Comparison of ENCODE assay signal across 1 cellular context in the genomic region with DNA sequence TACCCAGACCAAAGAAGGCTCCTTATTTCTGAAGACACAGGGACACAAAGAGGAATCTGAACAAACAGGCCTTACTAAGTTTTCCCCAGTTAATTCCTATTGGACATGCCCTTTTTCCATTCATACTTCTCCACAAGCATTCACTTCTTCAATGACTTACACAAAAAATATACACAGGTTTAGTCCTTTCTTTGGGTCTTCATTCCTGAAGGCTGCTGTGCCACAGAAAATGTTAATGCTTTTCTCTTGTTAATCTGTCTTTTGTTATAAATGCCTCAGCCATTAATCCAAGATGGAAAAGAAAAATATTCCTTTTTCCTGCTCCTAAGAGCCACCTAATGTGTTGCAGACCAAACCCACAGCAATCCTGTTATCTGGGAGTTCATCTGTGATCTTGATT.
TF ChIP-seq lines count a peak whose summit lies in the region.

No MANE protein-coding gene starts in this region.

TF ChIP-seq in GM23338, 12 proteins besides CTCF, POLR2A, EP300 and RAD21 (continued from another document):
- TF ChIP-seq, protein P1, sequence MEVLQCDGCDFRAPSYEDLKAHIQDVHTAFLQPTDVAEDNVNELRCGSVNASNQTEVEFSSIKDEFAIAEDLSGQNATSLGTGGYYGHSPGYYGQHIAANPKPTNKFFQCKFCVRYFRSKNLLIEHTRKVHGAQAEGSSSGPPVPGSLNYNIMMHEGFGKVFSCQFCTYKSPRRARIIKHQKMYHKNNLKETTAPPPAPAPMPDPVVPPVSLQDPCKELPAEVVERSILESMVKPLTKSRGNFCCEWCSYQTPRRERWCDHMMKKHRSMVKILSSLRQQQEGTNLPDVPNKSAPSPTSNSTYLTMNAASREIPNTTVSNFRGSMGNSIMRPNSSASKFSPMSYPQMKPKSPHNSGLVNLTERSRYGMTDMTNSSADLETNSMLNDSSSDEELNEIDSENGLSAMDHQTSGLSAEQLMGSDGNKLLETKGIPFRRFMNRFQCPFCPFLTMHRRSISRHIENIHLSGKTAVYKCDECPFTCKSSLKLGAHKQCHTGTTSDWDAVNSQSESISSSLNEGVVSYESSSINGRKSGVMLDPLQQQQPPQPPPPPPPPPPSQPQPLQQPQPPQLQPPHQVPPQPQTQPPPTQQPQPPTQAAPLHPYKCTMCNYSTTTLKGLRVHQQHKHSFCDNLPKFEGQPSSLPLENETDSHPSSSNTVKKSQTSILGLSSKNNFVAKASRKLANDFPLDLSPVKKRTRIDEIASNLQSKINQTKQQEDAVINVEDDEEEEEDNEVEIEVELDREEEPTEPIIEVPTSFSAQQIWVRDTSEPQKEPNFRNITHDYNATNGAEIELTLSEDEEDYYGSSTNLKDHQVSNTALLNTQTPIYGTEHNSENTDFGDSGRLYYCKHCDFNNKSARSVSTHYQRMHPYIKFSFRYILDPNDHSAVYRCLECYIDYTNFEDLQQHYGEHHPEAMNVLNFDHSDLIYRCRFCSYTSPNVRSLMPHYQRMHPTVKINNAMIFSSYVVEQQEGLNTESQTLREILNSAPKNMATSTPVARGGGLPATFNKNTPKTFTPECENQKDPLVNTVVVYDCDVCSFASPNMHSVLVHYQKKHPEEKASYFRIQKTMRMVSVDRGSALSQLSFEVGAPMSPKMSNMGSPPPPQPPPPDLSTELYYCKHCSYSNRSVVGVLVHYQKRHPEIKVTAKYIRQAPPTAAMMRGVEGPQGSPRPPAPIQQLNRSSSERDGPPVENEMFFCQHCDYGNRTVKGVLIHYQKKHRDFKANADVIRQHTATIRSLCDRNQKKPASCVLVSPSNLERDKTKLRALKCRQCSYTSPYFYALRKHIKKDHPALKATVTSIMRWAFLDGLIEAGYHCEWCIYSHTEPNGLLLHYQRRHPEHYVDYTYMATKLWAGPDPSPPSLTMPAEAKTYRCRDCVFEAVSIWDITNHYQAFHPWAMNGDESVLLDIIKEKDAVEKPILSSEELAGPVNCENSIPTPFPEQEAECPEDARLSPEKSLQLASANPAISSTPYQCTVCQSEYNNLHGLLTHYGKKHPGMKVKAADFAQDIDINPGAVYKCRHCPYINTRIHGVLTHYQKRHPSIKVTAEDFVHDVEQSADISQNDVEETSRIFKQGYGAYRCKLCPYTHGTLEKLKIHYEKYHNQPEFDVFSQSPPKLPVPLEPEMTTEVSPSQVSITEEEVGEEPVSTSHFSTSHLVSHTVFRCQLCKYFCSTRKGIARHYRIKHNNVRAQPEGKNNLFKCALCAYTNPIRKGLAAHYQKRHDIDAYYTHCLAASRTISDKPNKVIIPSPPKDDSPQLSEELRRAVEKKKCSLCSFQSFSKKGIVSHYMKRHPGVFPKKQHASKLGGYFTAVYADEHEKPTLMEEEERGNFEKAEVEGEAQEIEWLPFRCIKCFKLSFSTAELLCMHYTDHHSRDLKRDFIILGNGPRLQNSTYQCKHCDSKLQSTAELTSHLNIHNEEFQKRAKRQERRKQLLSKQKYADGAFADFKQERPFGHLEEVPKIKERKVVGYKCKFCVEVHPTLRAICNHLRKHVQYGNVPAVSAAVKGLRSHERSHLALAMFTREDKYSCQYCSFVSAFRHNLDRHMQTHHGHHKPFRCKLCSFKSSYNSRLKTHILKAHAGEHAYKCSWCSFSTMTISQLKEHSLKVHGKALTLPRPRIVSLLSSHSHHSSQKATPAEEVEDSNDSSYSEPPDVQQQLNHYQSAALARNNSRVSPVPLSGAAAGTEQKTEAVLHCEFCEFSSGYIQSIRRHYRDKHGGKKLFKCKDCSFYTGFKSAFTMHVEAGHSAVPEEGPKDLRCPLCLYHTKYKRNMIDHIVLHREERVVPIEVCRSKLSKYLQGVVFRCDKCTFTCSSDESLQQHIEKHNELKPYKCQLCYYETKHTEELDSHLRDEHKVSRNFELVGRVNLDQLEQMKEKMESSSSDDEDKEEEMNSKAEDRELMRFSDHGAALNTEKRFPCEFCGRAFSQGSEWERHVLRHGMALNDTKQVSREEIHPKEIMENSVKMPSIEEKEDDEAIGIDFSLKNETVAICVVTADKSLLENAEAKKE (CRISPR knock-in tag; IDR thresholded peaks at IDR 0.05), result no peak
- TF ChIP-seq POLR2AphosphoS5 (IDR thresholded peaks at IDR 0.05; ENCODE audit: low read depth) (no peak), ZNF331 (CRISPR knock-in tag; IDR thresholded peaks at IDR 0.05; ENCODE audit: low read depth) (no peak), EZH2phosphoT487 (IDR thresholded peaks at IDR 0.05; ENCODE audit: unreplicated experiment) (no peak), JUNB (IDR thresholded peaks at IDR 0.05; ENCODE audit: unreplicated experiment) (no peak), CREB1 (CRISPR knock-in tag; IDR thresholded peaks at IDR 0.05; ENCODE audit: low read depth) (no peak), EZH2 (IDR thresholded peaks at IDR 0.05; ENCODE audit: low read depth, unreplicated experiment) (no peak), NANOG (IDR thresholded peaks at IDR 0.05; ENCODE audit: borderline replicate concordance) (no peak)
- TF ChIP-seq, protein P2, sequence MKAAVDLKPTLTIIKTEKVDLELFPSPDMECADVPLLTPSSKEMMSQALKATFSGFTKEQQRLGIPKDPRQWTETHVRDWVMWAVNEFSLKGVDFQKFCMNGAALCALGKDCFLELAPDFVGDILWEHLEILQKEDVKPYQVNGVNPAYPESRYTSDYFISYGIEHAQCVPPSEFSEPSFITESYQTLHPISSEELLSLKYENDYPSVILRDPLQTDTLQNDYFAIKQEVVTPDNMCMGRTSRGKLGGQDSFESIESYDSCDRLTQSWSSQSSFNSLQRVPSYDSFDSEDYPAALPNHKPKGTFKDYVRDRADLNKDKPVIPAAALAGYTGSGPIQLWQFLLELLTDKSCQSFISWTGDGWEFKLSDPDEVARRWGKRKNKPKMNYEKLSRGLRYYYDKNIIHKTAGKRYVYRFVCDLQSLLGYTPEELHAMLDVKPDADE (IDR thresholded peaks at IDR 0.05), result no peak
- TF ChIP-seq, protein P3, sequence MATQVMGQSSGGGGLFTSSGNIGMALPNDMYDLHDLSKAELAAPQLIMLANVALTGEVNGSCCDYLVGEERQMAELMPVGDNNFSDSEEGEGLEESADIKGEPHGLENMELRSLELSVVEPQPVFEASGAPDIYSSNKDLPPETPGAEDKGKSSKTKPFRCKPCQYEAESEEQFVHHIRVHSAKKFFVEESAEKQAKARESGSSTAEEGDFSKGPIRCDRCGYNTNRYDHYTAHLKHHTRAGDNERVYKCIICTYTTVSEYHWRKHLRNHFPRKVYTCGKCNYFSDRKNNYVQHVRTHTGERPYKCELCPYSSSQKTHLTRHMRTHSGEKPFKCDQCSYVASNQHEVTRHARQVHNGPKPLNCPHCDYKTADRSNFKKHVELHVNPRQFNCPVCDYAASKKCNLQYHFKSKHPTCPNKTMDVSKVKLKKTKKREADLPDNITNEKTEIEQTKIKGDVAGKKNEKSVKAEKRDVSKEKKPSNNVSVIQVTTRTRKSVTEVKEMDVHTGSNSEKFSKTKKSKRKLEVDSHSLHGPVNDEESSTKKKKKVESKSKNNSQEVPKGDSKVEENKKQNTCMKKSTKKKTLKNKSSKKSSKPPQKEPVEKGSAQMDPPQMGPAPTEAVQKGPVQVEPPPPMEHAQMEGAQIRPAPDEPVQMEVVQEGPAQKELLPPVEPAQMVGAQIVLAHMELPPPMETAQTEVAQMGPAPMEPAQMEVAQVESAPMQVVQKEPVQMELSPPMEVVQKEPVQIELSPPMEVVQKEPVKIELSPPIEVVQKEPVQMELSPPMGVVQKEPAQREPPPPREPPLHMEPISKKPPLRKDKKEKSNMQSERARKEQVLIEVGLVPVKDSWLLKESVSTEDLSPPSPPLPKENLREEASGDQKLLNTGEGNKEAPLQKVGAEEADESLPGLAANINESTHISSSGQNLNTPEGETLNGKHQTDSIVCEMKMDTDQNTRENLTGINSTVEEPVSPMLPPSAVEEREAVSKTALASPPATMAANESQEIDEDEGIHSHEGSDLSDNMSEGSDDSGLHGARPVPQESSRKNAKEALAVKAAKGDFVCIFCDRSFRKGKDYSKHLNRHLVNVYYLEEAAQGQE (IDR thresholded peaks at IDR 0.05; ENCODE audit: unreplicated experiment), result no peak
